22 cellular contexts compared by ENCODE assay signal in the genomic region with DNA sequence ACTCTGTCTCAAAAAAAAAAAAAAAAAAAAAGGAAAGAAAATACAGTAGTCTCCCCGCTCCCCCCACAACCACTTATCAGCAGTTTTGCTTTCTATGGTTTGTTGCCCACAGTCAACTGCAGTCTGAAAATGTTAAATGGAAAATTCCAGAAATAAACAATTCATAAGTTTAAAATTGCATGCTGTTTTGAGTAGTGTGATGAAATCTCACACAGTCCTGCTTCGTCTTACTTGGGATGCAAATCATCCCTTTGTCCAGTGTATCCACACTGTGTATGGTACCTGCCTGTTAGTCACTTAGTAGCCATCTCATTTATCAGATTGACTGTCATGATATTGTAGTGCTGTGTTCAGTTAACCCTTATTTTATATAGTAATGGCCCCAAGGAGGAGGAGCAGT.
"Had no signal": no experiment of that assay in that cellular context is flagged by ENCODE, and none has a peak within 500 bp of the region (broad histone marks: within the 10 kb centered on the region; RNA-seq: fewer than 3 reads in every experiment).

No MANE protein-coding gene starts in this region.

- H3K36me3 ChIP-seq: adrenal gland, gastrocnemius medialis, left lung, uterus had no signal

- H3K4me1 Mint-ChIP-seq: activated naive CD4-positive, alpha-beta T cell treated with anti-CD3 and anti-CD28 coated beads, Interleukin-2, amount 10 ng/mL, durations not matched to agents 7 days and 5 days had no signal

- H3K27ac Mint-ChIP-seq: activated CD4-positive, alpha-beta T cell treated with anti-CD3 and anti-CD28 coated beads, Interleukin-2, amount 10 ng/mL, durations not matched to agents 24 days and 14 days; activated naive CD4-positive, alpha-beta T cell treated with anti-CD3 and anti-CD28 coated beads, Interleukin-2, amount 10 ng/mL, durations not matched to agents 7 days and 5 days; progenitor cell of endocrine pancreas; stimulated activated naive CD8-positive, alpha-beta T cell treated with anti-CD3 and anti-CD28 coated beads, Interleukin-15, Interleukin-2, amounts not matched to agents 100 ng/mL and 50 ng/mL, for 24 hours had no signal

- DNase-seq: activated CD4-positive, alpha-beta T cell treated with anti-CD3 and anti-CD28 coated beads, Interleukin-2, amount 10 ng/mL, durations not matched to agents 24 days and 14 days; activated CD4-positive, CD25-positive, alpha-beta regulatory T cell; activated CD8-positive, alpha-beta memory T cell treated with anti-CD3 and anti-CD28 coated beads, Interleukin-2, amount 50 U/mL, for 4 hours; activated effector memory CD4-positive, alpha-beta T cell treated with Interleukin-2 at 50 U/mL for 16 hours; activated naive CD4-positive, alpha-beta T cell treated with anti-CD3 and anti-CD28 coated beads, Interleukin-2, amount 10 ng/mL, durations not matched to agents 7 days and 5 days; activated T-cell treated with anti-CD3 and anti-CD28 coated beads, Interleukin-2, amount 50 U/mL, for 48 hours; adrenal gland; caudate nucleus; dorsolateral prefrontal cortex; gastrocnemius medialis; heart left ventricle; kidney; left lung; T-helper 1 cell; T-helper 9 cell; uterus had no signal

- H3K9me3 Mint-ChIP-seq: activated CD4-positive, alpha-beta T cell treated with anti-CD3 and anti-CD28 coated beads, Interleukin-2, amount 10 ng/mL, durations not matched to agents 24 days and 14 days; activated naive CD4-positive, alpha-beta T cell treated with anti-CD3 and anti-CD28 coated beads, Interleukin-2, amount 10 ng/mL, durations not matched to agents 7 days and 5 days; neural crest cell; stimulated activated naive CD8-positive, alpha-beta T cell treated with anti-CD3 and anti-CD28 coated beads, Interleukin-15, Interleukin-2, amounts not matched to agents 100 ng/mL and 50 ng/mL, for 24 hours had no signal

- H3K4me3 ChIP-seq: adrenal gland, dorsolateral prefrontal cortex, gastrocnemius medialis, heart left ventricle, left lung, right atrium auricular region, tibial nerve, uterus had no signal

- H3K36me3 Mint-ChIP-seq: activated naive CD4-positive, alpha-beta T cell treated with anti-CD3 and anti-CD28 coated beads, Interleukin-2, amount 10 ng/mL, durations not matched to agents 7 days and 5 days had no signal

- H3K4me1 ChIP-seq: adrenal gland, left lung, uterus had no signal

- H3K4me3 Mint-ChIP-seq: activated CD4-positive, alpha-beta T cell treated with anti-CD3 and anti-CD28 coated beads, Interleukin-2, amount 10 ng/mL, durations not matched to agents 24 days and 14 days; activated naive CD4-positive, alpha-beta T cell treated with anti-CD3 and anti-CD28 coated beads, Interleukin-2, amount 10 ng/mL, durations not matched to agents 7 days and 5 days; neural crest cell; stimulated activated naive CD8-positive, alpha-beta T cell treated with anti-CD3 and anti-CD28 coated beads, Interleukin-15, Interleukin-2, amounts not matched to agents 100 ng/mL and 50 ng/mL, for 24 hours had no signal

- H3K9me3 ChIP-seq: adrenal gland, gastrocnemius medialis, left lung, right atrium auricular region, tibial nerve, uterus had no signal

- H3K27ac ChIP-seq: adrenal gland, dorsolateral prefrontal cortex, gastrocnemius medialis, heart left ventricle, left lung, right atrium auricular region, tibial nerve, uterus had no signal

- FAIRE-seq: colon, kidney had no signal

- ATAC-seq: gastrocnemius medialis, heart left ventricle, left lung had no signal

- H3K27me3 ChIP-seq: adrenal gland, dorsolateral prefrontal cortex, gastrocnemius medialis, heart left ventricle, left lung, right atrium auricular region, tibial nerve, uterus had no signal

- H3K27me3 Mint-ChIP-seq: activated CD4-positive, alpha-beta T cell treated with anti-CD3 and anti-CD28 coated beads, Interleukin-2, amount 10 ng/mL, durations not matched to agents 24 days and 14 days; activated naive CD4-positive, alpha-beta T cell treated with anti-CD3 and anti-CD28 coated beads, Interleukin-2, amount 10 ng/mL, durations not matched to agents 7 days and 5 days; progenitor cell of endocrine pancreas; stimulated activated naive CD8-positive, alpha-beta T cell treated with anti-CD3 and anti-CD28 coated beads, Interleukin-15, Interleukin-2, amounts not matched to agents 100 ng/mL and 50 ng/mL, for 24 hours had no signal
